Comparison of ENCODE assay signal across 13 cellular contexts in the genomic region with DNA sequence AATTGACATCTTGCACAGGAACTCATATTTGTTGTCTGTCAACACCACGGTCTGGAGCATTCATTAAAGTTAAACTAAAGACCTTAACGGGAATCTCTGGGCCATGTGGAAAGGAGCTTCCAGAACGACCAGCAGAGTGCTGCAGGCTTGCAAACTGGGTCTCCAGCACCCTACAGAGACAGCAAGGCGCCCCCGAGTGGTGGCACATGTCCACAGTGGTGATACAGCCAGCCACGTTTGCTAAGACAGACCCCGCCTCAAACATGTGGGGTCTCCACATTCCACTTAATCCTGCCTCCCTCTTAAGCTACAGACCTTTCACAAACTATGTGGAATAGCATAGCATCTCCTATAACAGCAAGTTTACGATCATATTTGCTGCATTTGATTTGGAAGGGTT.
DNase-seq lines count a peak whose midpoint lies in the region; ATAC-seq and TF ChIP-seq lines count a peak whose summit lies in the region.
"Had no signal": no experiment of that assay in that cellular context is flagged by ENCODE, and none has a peak within 500 bp of the region (broad histone marks: within the 10 kb centered on the region; RNA-seq: fewer than 3 reads in every experiment).

No MANE protein-coding gene starts in this region.

- no peak overlapping the region for H2AFZ ChIP-seq in DND-41 (ENCODE audit: low read depth, low read length)

- H3K27ac ChIP-seq in A673 (ENCODE audit: low read depth, low read length, poor library complexity, severe bottlenecking) (no peak overlapping the region), DND-41 (ENCODE audit: low read length) (no peak overlapping the region), endodermal cell (ENCODE audit: low read depth, low read length) (no peak overlapping the region)
- H3K27ac ChIP-seq: left lung, SJSA1 had no signal

- no peaks in the 10 kb centered on the region for H3K27me3 ChIP-seq in A673 (replicated peaks; ENCODE audit: insufficient read depth, low read depth, low read length, poor library complexity)
- H3K27me3 ChIP-seq in DND-41 (ENCODE audit: insufficient read depth, low read length, poor library complexity): peaks cover 20% of the 10 kb centered on the region
- H3K27me3 ChIP-seq in endodermal cell (ENCODE audit: control insufficient read depth, insufficient read depth, low read length, poor library complexity, severe bottlenecking): peaks cover 13% of the 10 kb centered on the region

- CTCF ChIA-PET in A673 (lab: Charles Lee): no interaction called here

- no peaks in the 10 kb centered on the region for H3K79me2 ChIP-seq in DND-41 (ENCODE audit: insufficient read depth, low read length)

- H3K36me3 ChIP-seq in A673 (ENCODE audit: insufficient read depth, low read length, poor library complexity, severe bottlenecking) (no peaks in the 10 kb centered on the region), DND-41 (ENCODE audit: insufficient read depth, low read length) (no peaks in the 10 kb centered on the region), endodermal cell (ENCODE audit: control insufficient read depth, insufficient read depth, low read length) (no peaks in the 10 kb centered on the region)
- H3K36me3 ChIP-seq: left lung, SJSA1 had no signal

- TF ChIP-seq CTCF in A673 (conservative IDR thresholded peaks at IDR 0.05; ENCODE audit: low read depth, low read length) (peak; percentile 47; the same call in 1 of the 2 replicates), DND-41 (IDR thresholded peaks at IDR 0.05; ENCODE audit: borderline replicate concordance, extremely low read depth, low read length, poor library complexity, severe bottlenecking) (peak; percentile 42), endodermal cell (conservative IDR thresholded peaks at IDR 0.05) (peak; percentile 80)

- no peak overlapping the region for H3K4me2 ChIP-seq in DND-41 (ENCODE audit: insufficient read depth, low read length)
- H3K4me2 ChIP-seq: smooth muscle cell had no signal

- no peaks in the 10 kb centered on the region for H3K4me1 ChIP-seq in A673 (ENCODE audit: insufficient read depth, low read length, poor library complexity, severe bottlenecking)
- no peaks in the 10 kb centered on the region for H3K4me1 ChIP-seq in DND-41 (ENCODE audit: insufficient read depth, low read length)
- H3K4me1 ChIP-seq in endodermal cell (ENCODE audit: control insufficient read depth, insufficient read depth, low read length): peaks cover 4% of the 10 kb centered on the region
- H3K4me1 ChIP-seq: SJSA1 had no signal

- ATAC-seq in DND-41 (ENCODE audit: insufficient read depth, low read depth) (no peak), HG02852 (IDR thresholded peaks at IDR 0.05; ENCODE audit: unreplicated experiment) (no peak)
- ATAC-seq: effector memory CD8-positive, alpha-beta T cell; left lung had no signal

- H3K36me3 Mint-ChIP-seq in endodermal cell (ENCODE audit: low read depth): no peaks in the 10 kb centered on the region
- H3K36me3 Mint-ChIP-seq in activated T-cell treated with anti-CD3 and anti-CD28 coated beads, Interleukin-2, amount 50 U/mL, for 24 hours (ENCODE audit: low read depth): no peaks in the 10 kb centered on the region

- intact Hi-C loops in A673 (cut with micrococcal nuclease; ENCODE audit: unreplicated experiment): no loop called here

- no peak overlapping the region for H3K9ac ChIP-seq in DND-41 (ENCODE audit: low read depth, low read length)
- no peak overlapping the region for H3K9ac ChIP-seq in endodermal cell (ENCODE audit: extremely low read depth, low read length, poor library complexity, severe bottlenecking)

- POLR2A ChIA-PET in A673 (lab: Charles Lee; ENCODE audit: low non-redundant PET): no interaction called here

- H3K4me3 ChIP-seq in A673 (ENCODE audit: low read depth, low read length, poor library complexity, severe bottlenecking) (no peak overlapping the region), DND-41 (ENCODE audit: low read depth in 1 of 2, low read length in 2 of 2) (no peak overlapping the region), endodermal cell (ENCODE audit: low read length) (no peak overlapping the region)
- H3K4me3 ChIP-seq: left lung, SJSA1, smooth muscle cell had no signal

- 61 to 64% methylated on average over 6 to 8 of the region's 8 CpGs for WGBS in endodermal cell (ENCODE audit: insufficient coverage in 1 of 2, insufficient read length in 1 of 2), 2 experiments

- H3K27ac Mint-ChIP-seq in endodermal cell: no peak overlapping the region
- no peak overlapping the region for H3K27ac Mint-ChIP-seq in activated T-cell treated with anti-CD3 and anti-CD28 coated beads, Interleukin-2, amount 50 U/mL, for 24 hours
- H3K27ac Mint-ChIP-seq: effector memory CD8-positive, alpha-beta T cell had no signal

- peaks cover 14% of the 10 kb centered on the region for H3K27me3 Mint-ChIP-seq in endodermal cell (ENCODE audit: insufficient read depth)
- peaks cover 41% of the 10 kb centered on the region for H3K27me3 Mint-ChIP-seq in activated T-cell treated with anti-CD3 and anti-CD28 coated beads, Interleukin-2, amount 50 U/mL, for 24 hours

- DNase-seq in A673 (ENCODE audit: low spot score): no peak
- peak; percentile 8 for DNase-seq in DND-41
- DNase-seq in NCI-H1694 treated with DMSO at 0.1 percent for 48 hours (lab: John Stamatoyannopoulos, UW): peak; percentile 26
- peak; percentile 89 for DNase-seq in endodermal cell
- no peak for DNase-seq in activated T-cell treated with anti-CD3 and anti-CD28 coated beads, Interleukin-2, amount 50 U/mL, for 24 hours
- no peak for DNase-seq in foreskin melanocyte
- no peak for DNase-seq in HuH-7 (ENCODE audit: low spot score)
- DNase-seq: aorta; effector memory CD8-positive, alpha-beta T cell; left lung had no signal

- no peaks in the 10 kb centered on the region for H4K20me1 ChIP-seq in DND-41 (ENCODE audit: insufficient read depth, low read length)

- peaks cover 7% of the 10 kb centered on the region for H3K4me1 Mint-ChIP-seq in endodermal cell
- H3K4me1 Mint-ChIP-seq in activated T-cell treated with anti-CD3 and anti-CD28 coated beads, Interleukin-2, amount 50 U/mL, for 24 hours (ENCODE audit: low read depth): peaks cover 11% of the 10 kb centered on the region

- no peaks in the 10 kb centered on the region for H3K9me3 Mint-ChIP-seq in endodermal cell
- H3K9me3 Mint-ChIP-seq in activated T-cell treated with anti-CD3 and anti-CD28 coated beads, Interleukin-2, amount 50 U/mL, for 24 hours: no peaks in the 10 kb centered on the region
- H3K9me3 Mint-ChIP-seq: effector memory CD8-positive, alpha-beta T cell had no signal

- BruUV-seq in A673 (replicated peaks; lab: Mats Ljungman, UMichigan): no TSS peak

- no peak overlapping the region for H3K4me3 Mint-ChIP-seq in endodermal cell
- H3K4me3 Mint-ChIP-seq in activated T-cell treated with anti-CD3 and anti-CD28 coated beads, Interleukin-2, amount 50 U/mL, for 24 hours: no peak overlapping the region
- H3K4me3 Mint-ChIP-seq: effector memory CD8-positive, alpha-beta T cell had no signal

- no peaks in the 10 kb centered on the region for H3K9me3 ChIP-seq in A673 (ENCODE audit: low read depth, low read length, poor library complexity, severe bottlenecking)
- no peaks in the 10 kb centered on the region for H3K9me3 ChIP-seq in DND-41 (ENCODE audit: insufficient read depth, low read length, severe bottlenecking)
- H3K9me3 ChIP-seq in endodermal cell (ENCODE audit: control insufficient read depth, low read length): no peaks in the 10 kb centered on the region
- H3K9me3 ChIP-seq: left lung, SJSA1 had no signal

Comparison
In these comparisons a context has a peak if more than half of its experiments do, and no peak if none do; other contexts are left out.
1. DNase-seq: peak in DND-41 (single experiment), NCI-H1694 treated with DMSO at 0.1 percent for 48 hours (single experiment) and endodermal cell (single experiment); none in A673 (single experiment), activated T-cell treated with anti-CD3 and anti-CD28 coated beads, Interleukin-2, amount 50 U/mL, for 24 hours (single experiment), foreskin melanocyte (single experiment) and HuH-7 (single experiment).
2. Peak in every context shown above with its lines, with median percentiles within 50 percentile points of each other: CTCF ChIP-seq.